In genomic region chr7:131110294-131111080, GRCh38 we compare ENCODE assay signal across 1 cellular context.
TF ChIP-seq lines count a peak whose summit lies in the region.

No MANE protein-coding gene starts in this region.

TF ChIP-seq in HepG2, 621 proteins besides CTCF, POLR2A, EP300 and RAD21 (continued from another document and continues in another):
- no peak for TF ChIP-seq LBX2 (CRISPR knock-in tag; IDR thresholded peaks at IDR 0.05; ENCODE audit: borderline replicate concordance)
- no peak for TF ChIP-seq MYC (CRISPR knock-in tag; IDR thresholded peaks at IDR 0.05; ENCODE audit: borderline replicate concordance)
- no peak for TF ChIP-seq PCBP2 (optimal IDR thresholded peaks at IDR 0.05; ENCODE audit: low read depth, low read length, poor library complexity, severe bottlenecking)
- TF ChIP-seq JARID2 (CRISPR knock-in tag; IDR thresholded peaks at IDR 0.05; ENCODE audit: insufficient replicate concordance), result no peak
- peak; percentile 0; the same call in 1 of the 2 replicates for TF ChIP-seq ZNF687 (CRISPR knock-in tag; IDR thresholded peaks at IDR 0.05)
- no peak for TF ChIP-seq RFX1 (IDR thresholded peaks at IDR 0.05)
- no peak for TF ChIP-seq ZNF512B (CRISPR knock-in tag; IDR thresholded peaks at IDR 0.05; ENCODE audit: borderline replicate concordance)
- no peak for TF ChIP-seq HDAC2 (CRISPR knock-in tag; IDR thresholded peaks at IDR 0.05)
- no peak for TF ChIP-seq ZNF335 (CRISPR knock-in tag; IDR thresholded peaks at IDR 0.05)
- no peak for TF ChIP-seq SMYD3 (CRISPR knock-in tag; IDR thresholded peaks at IDR 0.05)
- TF ChIP-seq UBTF (CRISPR knock-in tag; IDR thresholded peaks at IDR 0.05), result 0 out of 2 replicates have a peak, but pooled peaks have one; percentile 22
- TF ChIP-seq LCORL (IDR thresholded peaks at IDR 0.05), result no peak
- TF ChIP-seq LCORL (CRISPR knock-in tag; IDR thresholded peaks at IDR 0.05), result no peak
- TF ChIP-seq RFX5 (IDR thresholded peaks at IDR 0.05; ENCODE audit: low read depth, low read length), result no peak
- no peak for TF ChIP-seq PTBP1 (IDR thresholded peaks at IDR 0.05; ENCODE audit: low read depth, low read length, poor library complexity, severe bottlenecking)
- TF ChIP-seq NR2F1 (CRISPR knock-in tag; IDR thresholded peaks at IDR 0.05), result no peak
- TF ChIP-seq ZNF101 (CRISPR knock-in tag; IDR thresholded peaks at IDR 0.05; ENCODE audit: borderline replicate concordance, low read depth), result no peak
- TF ChIP-seq TEAD3 (CRISPR knock-in tag; optimal IDR thresholded peaks at IDR 0.05; ENCODE audit: borderline replicate concordance), result no peak
- TF ChIP-seq TCF7L2 (IDR thresholded peaks at IDR 0.05; ENCODE audit: low read depth, low read length), result no peak
- no peak for TF ChIP-seq PHF21A (CRISPR knock-in tag; IDR thresholded peaks at IDR 0.05)
- TF ChIP-seq TBP (CRISPR knock-in tag; IDR thresholded peaks at IDR 0.05), result no peak
- TF ChIP-seq FOXP4 (CRISPR knock-in tag; IDR thresholded peaks at IDR 0.05), result no peak
- TF ChIP-seq REST (IDR thresholded peaks at IDR 0.05; ENCODE audit: borderline replicate concordance in 1 of 2, low read depth in 1 of 2, low read length in 2 of 2), result no peak
- no peak for TF ChIP-seq ZBTB44 (CRISPR knock-in tag; IDR thresholded peaks at IDR 0.05)
- no peak for TF ChIP-seq CENPBD1 (CRISPR knock-in tag; IDR thresholded peaks at IDR 0.05; ENCODE audit: borderline replicate concordance, low read depth)
- TF ChIP-seq ZNF703 (CRISPR knock-in tag; IDR thresholded peaks at IDR 0.05; ENCODE audit: borderline replicate concordance), result no peak
- no peak for TF ChIP-seq STAG1 (CRISPR knock-in tag; IDR thresholded peaks at IDR 0.05)
- peak; percentile 67; the same call in 1 of the 2 replicates for TF ChIP-seq ZFP91 (CRISPR knock-in tag; IDR thresholded peaks at IDR 0.05; ENCODE audit: borderline replicate concordance)
- TF ChIP-seq PHF5A (CRISPR knock-in tag; IDR thresholded peaks at IDR 0.05; ENCODE audit: low read depth, unreplicated experiment), result no peak
- TF ChIP-seq HHEX (CRISPR knock-in tag; IDR thresholded peaks at IDR 0.05), result no peak
- no peak for TF ChIP-seq SP140L (CRISPR knock-in tag; IDR thresholded peaks at IDR 0.05; ENCODE audit: borderline replicate concordance)
- TF ChIP-seq ZNF510 (CRISPR knock-in tag; IDR thresholded peaks at IDR 0.05; ENCODE audit: low read depth), result 0 out of 2 replicates have a peak, but pooled peaks have one; percentile 5
- 0 out of 2 replicates have a peak, but pooled peaks have one; percentile 28 for TF ChIP-seq ZNF558 (CRISPR knock-in tag; IDR thresholded peaks at IDR 0.05; ENCODE audit: borderline replicate concordance)
- TF ChIP-seq SRSF1 (optimal IDR thresholded peaks at IDR 0.05; ENCODE audit: low read depth, low read length), result no peak
- TF ChIP-seq ZNF136 (CRISPR knock-in tag; IDR thresholded peaks at IDR 0.05; ENCODE audit: low read depth), result no peak
- TF ChIP-seq CCAR2 (optimal IDR thresholded peaks at IDR 0.05; ENCODE audit: low read depth, low read length), result no peak
- no peak for TF ChIP-seq CHD2 (IDR thresholded peaks at IDR 0.05; ENCODE audit: low read depth, low read length)
- no peak for TF ChIP-seq MYPOP (CRISPR knock-in tag; IDR thresholded peaks at IDR 0.05)
- no peak for TF ChIP-seq ZEB1 (IDR thresholded peaks at IDR 0.05; ENCODE audit: insufficient replicate concordance, low read depth)
- 0 out of 2 replicates have a peak, but pooled peaks have one; percentile 45 for TF ChIP-seq ZNF350 (CRISPR knock-in tag; IDR thresholded peaks at IDR 0.05; ENCODE audit: borderline replicate concordance, low read depth)
- no peak; the same call in 1 of the 2 replicates for TF ChIP-seq ZBTB7B (CRISPR knock-in tag; IDR thresholded peaks at IDR 0.05)
- TF ChIP-seq HNRNPK (IDR thresholded peaks at IDR 0.05; ENCODE audit: low read depth, low read length, poor library complexity, severe bottlenecking), result no peak
